ENCODE assay signal across 18 cellular contexts in genomic region chr1:10204003-10204642, GRCh38. TPM values are rescaled to one million over a fixed set of nuclear protein-coding genes. Genes with fewer than 3 reads are reported as not detected.
DNase-seq lines count a peak whose midpoint lies in the region; ATAC-seq and TF ChIP-seq lines count a peak whose summit lies in the region.
"Had no signal": no experiment of that assay in that cellular context is flagged by ENCODE, and none has a peak within 500 bp of the region (broad histone marks: within the 10 kb centered on the region; RNA-seq: fewer than 3 reads in every experiment).

No MANE protein-coding gene starts in this region.

- no peak overlapping the region for H2BK5ac ChIP-seq in neuronal stem cell (ENCODE audit: low read length)

- H3K79me1 ChIP-seq in neuronal stem cell (ENCODE audit: low read depth, low read length) = no peaks in the 10 kb centered on the region

- H3K27ac Mint-ChIP-seq in activated T-helper 1 cell treated with anti-CD3 and anti-CD28 coated beads, Interleukin-12 subunit alpha, Interleukin-12 subunit beta, Interleukin-2, Interleukin-4 antibody, amounts not matched to agents 30 ng/mL and 10 ng/mL and 1 ng/mL, durations not matched to agents 14 hours and 24 hours and 36 hours = no peak overlapping the region
- no peak overlapping the region for H3K27ac Mint-ChIP-seq in activated CD8-positive, alpha-beta memory T cell treated with anti-CD3 and anti-CD28 coated beads, Interleukin-2, amount 10 ng/mL, durations not matched to agents 7 days and 5 days
- H3K27ac Mint-ChIP-seq: CD4-positive, CD25-positive, alpha-beta regulatory T cell had no signal

- peaks cover 13% of the 10 kb centered on the region for H3K27me3 Mint-ChIP-seq in activated T-helper 1 cell treated with anti-CD3 and anti-CD28 coated beads, Interleukin-12 subunit alpha, Interleukin-12 subunit beta, Interleukin-2, Interleukin-4 antibody, amounts not matched to agents 30 ng/mL and 10 ng/mL and 1 ng/mL, durations not matched to agents 14 hours and 24 hours and 36 hours (ENCODE audit: insufficient read depth)
- peaks cover 8% of the 10 kb centered on the region for H3K27me3 Mint-ChIP-seq in activated CD8-positive, alpha-beta memory T cell treated with anti-CD3 and anti-CD28 coated beads, Interleukin-2, amount 10 ng/mL, durations not matched to agents 7 days and 5 days

- no peaks in the 10 kb centered on the region for H3K79me2 ChIP-seq in MM.1S (ENCODE audit: low read length)

- ATAC-seq in aorta (ENCODE audit: low FRiP score) = no peak
- ATAC-seq in activated CD8-positive, alpha-beta memory T cell treated with anti-CD3 and anti-CD28 coated beads, Interleukin-2, amount 10 ng/mL, durations not matched to agents 7 days and 5 days = no peak

- TF ChIP-seq CTCF in MM.1S (IDR thresholded peaks at IDR 0.05; ENCODE audit: low read length) = no peak

- no peaks in the 10 kb centered on the region for H3K36me3 Mint-ChIP-seq in activated T-helper 1 cell treated with anti-CD3 and anti-CD28 coated beads, Interleukin-12 subunit alpha, Interleukin-12 subunit beta, Interleukin-2, Interleukin-4 antibody, amounts not matched to agents 30 ng/mL and 10 ng/mL and 1 ng/mL, durations not matched to agents 14 hours and 24 hours and 36 hours (ENCODE audit: low read depth)
- no peaks in the 10 kb centered on the region for H3K36me3 Mint-ChIP-seq in activated CD8-positive, alpha-beta memory T cell treated with anti-CD3 and anti-CD28 coated beads, Interleukin-2, amount 10 ng/mL, durations not matched to agents 7 days and 5 days
- H3K36me3 Mint-ChIP-seq: CD4-positive, CD25-positive, alpha-beta regulatory T cell had no signal

- H3K4me2 ChIP-seq in MM.1S (ENCODE audit: low read depth, low read length) (0 out of 2 replicates have a peak overlapping the region, but pooled peaks have one; percentile 22), neuronal stem cell (ENCODE audit: insufficient read depth, low read length, poor library complexity, severe bottlenecking) (no peak overlapping the region)

- H4K91ac ChIP-seq in neuronal stem cell (ENCODE audit: low read depth, low read length, poor library complexity) = no peak overlapping the region

- H2BK15ac ChIP-seq in neuronal stem cell (ENCODE audit: low read length) = no peak overlapping the region

- H3K9me3 ChIP-seq in MM.1S (replicated peaks; ENCODE audit: insufficient read depth, low read length) (no peaks in the 10 kb centered on the region), neuronal stem cell (replicated peaks in 1 of 2; ENCODE audit: control insufficient read depth in 2 of 2, insufficient read depth in 1 of 2, low read depth in 1 of 2, low read length in 2 of 2) (no peaks in the 10 kb centered on the region), aorta (ENCODE audit: control insufficient read depth, low read length) (no peaks in the 10 kb centered on the region)

- no peak overlapping the region for H2BK12ac ChIP-seq in neuronal stem cell (ENCODE audit: low read length)

- peaks cover 2% of the 10 kb centered on the region for H3K4me1 Mint-ChIP-seq in activated T-helper 1 cell treated with anti-CD3 and anti-CD28 coated beads, Interleukin-12 subunit alpha, Interleukin-12 subunit beta, Interleukin-2, Interleukin-4 antibody, amounts not matched to agents 30 ng/mL and 10 ng/mL and 1 ng/mL, durations not matched to agents 14 hours and 24 hours and 36 hours (ENCODE audit: low read depth)
- H3K4me1 Mint-ChIP-seq in activated CD8-positive, alpha-beta memory T cell treated with anti-CD3 and anti-CD28 coated beads, Interleukin-2, amount 10 ng/mL, durations not matched to agents 7 days and 5 days = peaks cover under 1% of the 10 kb centered on the region
- H3K4me1 Mint-ChIP-seq: CD4-positive, CD25-positive, alpha-beta regulatory T cell had no signal

- no peak overlapping the region for H3K4me3 Mint-ChIP-seq in activated T-helper 1 cell treated with anti-CD3 and anti-CD28 coated beads, Interleukin-12 subunit alpha, Interleukin-12 subunit beta, Interleukin-2, Interleukin-4 antibody, amounts not matched to agents 30 ng/mL and 10 ng/mL and 1 ng/mL, durations not matched to agents 14 hours and 24 hours and 36 hours
- H3K4me3 Mint-ChIP-seq in activated CD8-positive, alpha-beta memory T cell treated with anti-CD3 and anti-CD28 coated beads, Interleukin-2, amount 10 ng/mL, durations not matched to agents 7 days and 5 days = no peak overlapping the region
- H3K4me3 Mint-ChIP-seq: CD4-positive, CD25-positive, alpha-beta regulatory T cell had no signal

- DNase-seq in G401 (ENCODE audit: low spot score) (peak; percentile 84), MM.1S (no peak), cerebellum (ENCODE audit: low spot score) (peak; percentile 62), neuronal stem cell (ENCODE audit: low spot score) (no peak), aorta (no peak), OCI-M1 (lab: John Stamatoyannopoulos, UW) (no peak)
- no peak for DNase-seq in activated T-helper 1 cell treated with anti-CD3 and anti-CD28 coated beads, Interleukin-12 subunit alpha, Interleukin-12 subunit beta, Interleukin-2, Interleukin-4 antibody, amounts not matched to agents 30 ng/mL and 10 ng/mL and 1 ng/mL, durations not matched to agents 14 hours and 24 hours and 36 hours (ENCODE audit: low spot score)
- no peak for DNase-seq in activated CD8-positive, alpha-beta memory T cell treated with anti-CD3 and anti-CD28 coated beads, Interleukin-2, amount 10 ng/mL, durations not matched to agents 7 days and 5 days
- DNase-seq: ACHN; Calu3; CD4-positive, CD25-positive, alpha-beta regulatory T cell; DND-41; GF-D8; MV-4-11; NCI-H1417 treated with DMSO at 0.1 percent for 48 hours; NCI-H2029 treated with DMSO at 0.1 percent for 48 hours; NCI-H510A had no signal

- no peaks in the 10 kb centered on the region for H3K36me3 ChIP-seq in MM.1S (replicated peaks; ENCODE audit: insufficient read depth, low read length)
- no peaks in the 10 kb centered on the region for H3K36me3 ChIP-seq in neuronal stem cell (replicated peaks in 1 of 2; ENCODE audit: control insufficient read depth in 2 of 2, insufficient read depth in 2 of 2, low read length in 2 of 2)
- no peaks in the 10 kb centered on the region for H3K36me3 ChIP-seq in aorta (ENCODE audit: control insufficient read depth in 1 of 2, insufficient read depth in 2 of 2, low read length in 1 of 2)

- in situ Hi-C loops in G401 (cut with HindIII; ENCODE audit: low sequenced_read_pairs) = no loop called here

- H3K9me3 Mint-ChIP-seq in activated T-helper 1 cell treated with anti-CD3 and anti-CD28 coated beads, Interleukin-12 subunit alpha, Interleukin-12 subunit beta, Interleukin-2, Interleukin-4 antibody, amounts not matched to agents 30 ng/mL and 10 ng/mL and 1 ng/mL, durations not matched to agents 14 hours and 24 hours and 36 hours = no peaks in the 10 kb centered on the region
- H3K9me3 Mint-ChIP-seq in activated CD8-positive, alpha-beta memory T cell treated with anti-CD3 and anti-CD28 coated beads, Interleukin-2, amount 10 ng/mL, durations not matched to agents 7 days and 5 days (ENCODE audit: low read depth) = no peaks in the 10 kb centered on the region
- H3K9me3 Mint-ChIP-seq: CD4-positive, CD25-positive, alpha-beta regulatory T cell had no signal

- H3K4ac ChIP-seq in neuronal stem cell (ENCODE audit: low read length) = no peak overlapping the region

- no peaks in the 10 kb centered on the region for H3K27me3 ChIP-seq in MM.1S (replicated peaks; ENCODE audit: insufficient read depth, low read length)
- H3K27me3 ChIP-seq in neuronal stem cell (ENCODE audit: control insufficient read depth in 3 of 3, insufficient read depth in 3 of 3, low read depth in 1 of 3, low read length in 3 of 3) = no peaks in the 10 kb centered on the region
- H3K27me3 ChIP-seq in aorta (ENCODE audit: control insufficient read depth in 1 of 2, insufficient read depth in 2 of 2, low read length in 1 of 2) = no peaks in the 10 kb centered on the region

- no peaks in the 10 kb centered on the region for H3K9me2 ChIP-seq in MM.1S (replicated peaks; ENCODE audit: insufficient read depth, low read length)

- H4K8ac ChIP-seq in neuronal stem cell (ENCODE audit: low read depth, low read length) = no peak overlapping the region

- intact Hi-C loops in activated T-helper 1 cell treated with anti-CD3 and anti-CD28 coated beads, Interleukin-12 subunit alpha, Interleukin-12 subunit beta, Interleukin-2, Interleukin-4 antibody, amounts not matched to agents 30 ng/mL and 10 ng/mL and 1 ng/mL, durations not matched to agents 14 hours and 24 hours and 36 hours (cut with micrococcal nuclease) = no loop called here
- intact Hi-C loops in aorta (cut with DNase I) = no loop called here

- no peaks in the 10 kb centered on the region for H4K20me1 ChIP-seq in MM.1S (ENCODE audit: insufficient read depth, low read length)

- no peak overlapping the region for H3K9ac ChIP-seq in MM.1S (ENCODE audit: low read length)
- no peak overlapping the region for H3K9ac ChIP-seq in neuronal stem cell (ENCODE audit: low read depth, low read length, poor library complexity)

- no peak overlapping the region for H2AK5ac ChIP-seq in neuronal stem cell (ENCODE audit: low read depth, low read length)

- H2BK120ac ChIP-seq in neuronal stem cell (ENCODE audit: low read depth, low read length) = no peak overlapping the region

- no peak overlapping the region for H3K18ac ChIP-seq in neuronal stem cell (ENCODE audit: low read length)

- H3K23ac ChIP-seq in neuronal stem cell (ENCODE audit: low read depth, low read length, poor library complexity) = no peak overlapping the region

- H3K4me1 ChIP-seq in MM.1S (ENCODE audit: low read length) (peaks cover 31% of the 10 kb centered on the region), neuronal stem cell (ENCODE audit: control insufficient read depth in 2 of 2, insufficient read depth in 1 of 2, low read depth in 1 of 2, low read length in 2 of 2) (peaks cover 0 to 2% of the 10 kb centered on the region in 2 donors), aorta (ENCODE audit: control insufficient read depth in 1 of 2, insufficient read depth in 2 of 2, low read length in 2 of 2) (no peaks in the 10 kb centered on the region)

- H3K14ac ChIP-seq in neuronal stem cell (ENCODE audit: low read length) = no peak overlapping the region

- WGBS in neuronal stem cell (ENCODE audit: extremely low coverage in 2 of 2, insufficient read length in 2 of 2, insufficient replicate concordance in 1 of 2), 2 donors = no CpG with 5 or more reads among the region's 7 CpGs
- WGBS in aorta, 2 donors = 63 to 71% methylated on average over 7 of the region's 7 CpGs

- H3K4me3 ChIP-seq in MM.1S (ENCODE audit: low read length) (no peak overlapping the region), neuronal stem cell (ENCODE audit: low read length in 2 of 2) (no peak overlapping the region), aorta (ENCODE audit: low read length in 2 of 2) (no peak overlapping the region)
- H3K4me3 ChIP-seq: SK-N-MC had no signal

- CTCF ChIA-PET in activated CD8-positive, alpha-beta memory T cell treated with anti-CD3 and anti-CD28 coated beads, Interleukin-2, amount 10 ng/mL, durations not matched to agents 7 days and 5 days (lab: Charles Lee) = no interaction called here

- no peak overlapping the region; the same call in 1 of the 2 replicates for H3K27ac ChIP-seq in MM.1S (ENCODE audit: low read length)
- H3K27ac ChIP-seq in neuronal stem cell (replicated peaks; ENCODE audit: low read length) = no peak overlapping the region
- no peak overlapping the region for H3K27ac ChIP-seq in aorta (ENCODE audit: low read depth in 1 of 2, low read length in 2 of 2)
- H3K27ac ChIP-seq: SK-N-MC had no signal

- no peak overlapping the region for H2AFZ ChIP-seq in MM.1S (ENCODE audit: low read length)
- peak overlapping the region; percentile 53 for H2AFZ ChIP-seq in neuronal stem cell (ENCODE audit: low read length)

- H3F3A ChIP-seq in MM.1S (ENCODE audit: insufficient read depth, low read length) = peaks cover 10% of the 10 kb centered on the region

RNA-seq across cellular contexts. Expression of gene KIF1B, which starts 6.2 kb away (rescaled TPM):
- total RNA-seq in G401 (2014; rRNA removed; shearing (Covaris generic)) = 11.8 and 19.9 TPM in 2 replicates
- total RNA-seq in cerebellum = 264 TPM
- polyA plus RNA-seq in neuronal stem cell (2013, experiment 1 of 2) = 22.0 TPM
- polyA plus RNA-seq in neuronal stem cell (2013, experiment 2 of 2) = 22.3 TPM
- total RNA-seq in activated T-helper 1 cell treated with anti-CD3 and anti-CD28 coated beads, Interleukin-12 subunit alpha, Interleukin-12 subunit beta, Interleukin-2, Interleukin-4 antibody, amounts not matched to agents 30 ng/mL and 10 ng/mL and 1 ng/mL, durations not matched to agents 14 hours and 24 hours and 36 hours = 15.8 and 19.0 TPM in 2 replicates
- 10 to 100 TPM; 60.0 to 67.6 TPM for total RNA-seq in aorta
- polyA plus RNA-seq in aorta = 10 to 100 TPM in 1 of 2 donors, 1 to 10 TPM in 1; 7.4 to 10.2 TPM
- total RNA-seq in activated CD8-positive, alpha-beta memory T cell treated with anti-CD3 and anti-CD28 coated beads, Interleukin-2, amount 10 ng/mL, durations not matched to agents 7 days and 5 days = 10 to 100 TPM; 14.2 to 21.3 TPM

Comparison
In these comparisons a context has a peak if more than half of its experiments do, and no peak if none do; other contexts are left out.
1. DNase-seq: peak in G401 (single experiment) and cerebellum (single experiment); none in MM.1S (single experiment), neuronal stem cell (single experiment), activated T-helper 1 cell treated with anti-CD3 and anti-CD28 coated beads, Interleukin-12 subunit alpha, Interleukin-12 subunit beta, Interleukin-2, Interleukin-4 antibody, amounts not matched to agents 30 ng/mL and 10 ng/mL and 1 ng/mL, durations not matched to agents 14 hours and 24 hours and 36 hours (single experiment), aorta (0 of 2), activated CD8-positive, alpha-beta memory T cell treated with anti-CD3 and anti-CD28 coated beads, Interleukin-2, amount 10 ng/mL, durations not matched to agents 7 days and 5 days (single experiment) and OCI-M1 (single experiment).